16 cellular contexts compared by ENCODE assay signal in genomic region chr5:36147681-36148080, GRCh38. TPM values are rescaled to one million over a fixed set of nuclear protein-coding genes. Genes with fewer than 3 reads are reported as not detected.
DNase-seq lines count a peak whose midpoint lies in the region; ATAC-seq and TF ChIP-seq lines count a peak whose summit lies in the region.
"Had no signal": no experiment of that assay in that cellular context is flagged by ENCODE, and none has a peak within 500 bp of the region (broad histone marks: within the 10 kb centered on the region; RNA-seq: fewer than 3 reads in every experiment).

No MANE protein-coding gene starts in this region.

- H3F3A ChIP-seq in PC-3 (ENCODE audit: low read length, unreplicated experiment): no peaks in the 10 kb centered on the region

- no peak overlapping the region for H3K27ac Mint-ChIP-seq in activated naive CD4-positive, alpha-beta T cell treated with anti-CD3 and anti-CD28 coated beads, Interleukin-2, amount 50 U/mL, for 24 hours

- peak overlapping the region; percentile 55 for H3K4me2 ChIP-seq in PC-3 (ENCODE audit: low read length)
- H3K4me2 ChIP-seq: BLaER1 treated with 17β-estradiol and CSF1 and Interleukin-3, amounts not matched to agents 10 nM and 100 nM had no signal

- peaks cover 40% of the 10 kb centered on the region for H3K79me2 ChIP-seq in PC-3 (ENCODE audit: low read length)

- H3K4me1 Mint-ChIP-seq in activated naive CD4-positive, alpha-beta T cell treated with anti-CD3 and anti-CD28 coated beads, Interleukin-2, amount 50 U/mL, for 24 hours: peaks cover 49% of the 10 kb centered on the region

- no peaks in the 10 kb centered on the region for H3K9me2 ChIP-seq in PC-3 (replicated peaks; ENCODE audit: low read length)

- no peaks in the 10 kb centered on the region for H3K9me3 Mint-ChIP-seq in activated naive CD4-positive, alpha-beta T cell treated with anti-CD3 and anti-CD28 coated beads, Interleukin-2, amount 50 U/mL, for 24 hours

- H3K9ac ChIP-seq in PC-3 (ENCODE audit: low read length): no peak overlapping the region
- H3K9ac ChIP-seq: BLaER1 treated with 17β-estradiol and CSF1 and Interleukin-3, amounts not matched to agents 10 nM and 100 nM had no signal

- H3K27me3 ChIP-seq in PC-3 (ENCODE audit: low read length): no peaks in the 10 kb centered on the region
- H3K27me3 ChIP-seq: BLaER1 treated with 17β-estradiol and CSF1 and Interleukin-3, amounts not matched to agents 10 nM and 100 nM had no signal

- no peak overlapping the region for H2AFZ ChIP-seq in PC-3 (ENCODE audit: low read length)

- POLR2A ChIA-PET in PC-3 (lab: Charles Lee; ENCODE audit: unreplicated experiment): no interaction called here

- H3K36me3 Mint-ChIP-seq in activated naive CD4-positive, alpha-beta T cell treated with anti-CD3 and anti-CD28 coated beads, Interleukin-2, amount 50 U/mL, for 24 hours: no peaks in the 10 kb centered on the region

- H3K4me3 Mint-ChIP-seq in activated naive CD4-positive, alpha-beta T cell treated with anti-CD3 and anti-CD28 coated beads, Interleukin-2, amount 50 U/mL, for 24 hours: peak overlapping the region; percentile 46

- DNase-seq in activated naive CD4-positive, alpha-beta T cell treated with anti-CD3 and anti-CD28 coated beads, Interleukin-2, amount 50 U/mL, for 16 hours: no peak
- peak; percentile 48 for DNase-seq in PC-3
- DNase-seq in choroid plexus epithelial cell (ENCODE audit: low read depth): peak; percentile 31
- DNase-seq in NCI-H1105 treated with DMSO at 0.1 percent for 48 hours (lab: John Stamatoyannopoulos, UW): no peak
- no peak for DNase-seq in SKM-1 treated with dmso at 0.1 percent for 144 hours (lab: John Stamatoyannopoulos, UW; ENCODE audit: unreplicated experiment)
- DNase-seq: DMS153, MV-4-11, NCI-H1436, NCI-H2081, NCI-H774 had no signal

- peaks cover 31% of the 10 kb centered on the region for H3K4me1 ChIP-seq in PC-3 (ENCODE audit: insufficient read depth, low read length)

- no peaks in the 10 kb centered on the region for H4K20me1 ChIP-seq in PC-3 (ENCODE audit: low read length)

- intact Hi-C loops in PC-3 (cut with micrococcal nuclease): loop anchor here (2.0 kb wide), 1 partner anchor 39 kb away; no protein-coding TSS in a partner anchor

- CTCF ChIA-PET in PC-3 (lab: Charles Lee): no interaction called here

- BruUV-seq in PC-3 (replicated peaks; lab: Mats Ljungman, UMichigan): no TSS peak

- H3K4me3 ChIP-seq in PC-3 (ENCODE audit: low read length): peak overlapping the region; percentile 26
- no peak overlapping the region for H3K4me3 ChIP-seq in choroid plexus epithelial cell (ENCODE audit: low read depth, low read length)
- H3K4me3 ChIP-seq: BLaER1 treated with 17β-estradiol and CSF1 and Interleukin-3, amounts not matched to agents 10 nM and 100 nM; K562 had no signal

- ATAC-seq in PC-3: no peak
- ATAC-seq in HG03045 (IDR thresholded peaks at IDR 0.05; ENCODE audit: unreplicated experiment): no peak
- ATAC-seq in HG03280 (IDR thresholded peaks at IDR 0.05; ENCODE audit: unreplicated experiment): no peak
- ATAC-seq: K562, Right ventricle myocardium inferior had no signal

- TF ChIP-seq CTCF in PC-3 (conservative IDR thresholded peaks at IDR 0.05; ENCODE audit: low read depth, low read length): no peak
- TF ChIP-seq CTCF in choroid plexus epithelial cell (conservative IDR thresholded peaks at IDR 0.05; ENCODE audit: low read depth, low read length): no peak

- H3K36me3 ChIP-seq in PC-3 (ENCODE audit: low read depth, low read length): no peaks in the 10 kb centered on the region

- H3K9me3 ChIP-seq in PC-3 (ENCODE audit: low read length): no peaks in the 10 kb centered on the region

- H3K27me3 Mint-ChIP-seq in activated naive CD4-positive, alpha-beta T cell treated with anti-CD3 and anti-CD28 coated beads, Interleukin-2, amount 50 U/mL, for 24 hours: no peaks in the 10 kb centered on the region

- H3K27ac ChIP-seq in PC-3 (ENCODE audit: low read length): no peak overlapping the region
- H3K27ac ChIP-seq: BLaER1 treated with 17β-estradiol and CSF1 and Interleukin-3, amounts not matched to agents 10 nM and 100 nM had no signal

RNA-seq across cellular contexts. Expression of gene LMBRD2, which starts 4.0 kb away (rescaled TPM):
- 9.1 and 21.1 TPM in 2 replicates for total RNA-seq in PC-3 (2014; rRNA removed)

RNA-seq across cellular contexts. Expression of gene SKP2, which starts 4.2 kb away (rescaled TPM):
- total RNA-seq in PC-3 (2014; rRNA removed): 32.0 and 33.2 TPM in 2 replicates

Comparison
In these comparisons a context has a peak if more than half of its experiments do, and no peak if none do; other contexts are left out.
1. DNase-seq: peak in PC-3 (single experiment) and choroid plexus epithelial cell (single experiment); none in activated naive CD4-positive, alpha-beta T cell treated with anti-CD3 and anti-CD28 coated beads, Interleukin-2, amount 50 U/mL, for 16 hours (single experiment), NCI-H1105 treated with DMSO at 0.1 percent for 48 hours (single experiment) and SKM-1 treated with dmso at 0.1 percent for 144 hours (single experiment).